In genomic region chr10:127184582-127184981, GRCh38 we compare ENCODE assay signal across 29 cellular contexts. TPM values are rescaled to one million over a fixed set of nuclear protein-coding genes. Genes with fewer than 3 reads are reported as not detected.
"Had no signal": no experiment of that assay in that cellular context is flagged by ENCODE, and none has a peak within 500 bp of the region (broad histone marks: within the 10 kb centered on the region; RNA-seq: fewer than 3 reads in every experiment).

No MANE protein-coding gene starts in this region.

- DNase-seq: stimulated activated CD4-positive, alpha-beta T cell treated with anti-CD3 and anti-CD28 coated beads, Interleukin-2, amount 100 ng/mL, for 48 hours; stimulated activated CD4-positive, alpha-beta T cell treated with anti-CD3 and anti-CD28 coated beads, Interleukin-4, amount 100 ng/mL, for 1 hour; stimulated activated CD4-positive, alpha-beta T cell treated with anti-CD3 and anti-CD28 coated beads, Interleukin-4, amount 100 ng/mL, for 24 hours; stimulated activated CD4-positive, alpha-beta T cell treated with anti-CD3 and anti-CD28 coated beads, Interleukin-4, amount 100 ng/mL, for 4 hours; stimulated activated CD8-positive, alpha-beta memory T cell treated with anti-CD3 and anti-CD28 coated beads, Interleukin-4, amount 100 ng/mL, for 48 hours; stimulated activated naive B cell treated with anti-CD40 and anti-IgM and Interleukin-4, amounts not matched to agents 10 μg/mL and 1 μg/mL and 100 μg/mL, for 72 hours; stimulated activated naive CD4-positive, alpha-beta T cell; stimulated activated naive CD4-positive, alpha-beta T cell treated with Interleukin-2 at 50 U/mL for 16 hours; stimulated activated naive CD8-positive, alpha-beta T cell treated with anti-CD3 and anti-CD28 coated beads, Interleukin-15, amount 100 ng/mL, for 72 hours; stimulated activated naive CD8-positive, alpha-beta T cell treated with anti-CD3 and anti-CD28 coated beads, Interleukin-15, Interleukin-2, amounts not matched to agents 100 U/mL and 50 U/mL, for 24 hours; stomach; substantia nigra; testis; thyroid gland; tibial artery; transverse colon; trophoblast cell; upper lobe of left lung; upper lobe of right lung; uterus had no signal

- H3K4me1 ChIP-seq: stomach, suprapubic skin, testis, thyroid gland, tibial artery, transverse colon, upper lobe of left lung, upper lobe of right lung, uterus, vagina had no signal

- H3K27ac ChIP-seq: stomach, suprapubic skin, testis, thoracic aorta, thyroid gland, tibial artery, tibial nerve, transverse colon, upper lobe of left lung, upper lobe of right lung, uterus, vagina had no signal

- H3K9me3 Mint-ChIP-seq: stimulated activated naive CD8-positive, alpha-beta T cell treated with anti-CD3 and anti-CD28 coated beads, Interleukin-15, Interleukin-2, amounts not matched to agents 100 ng/mL and 50 ng/mL, for 24 hours; type B pancreatic cell had no signal

- H3K36me3 Mint-ChIP-seq: stimulated activated effector memory CD8-positive, alpha-beta T cell treated with anti-CD3 and anti-CD28 coated beads, Interleukin-12 subunit alpha, Interleukin-12 subunit beta, amount 100 ng/mL, for 72 hours; stimulated activated memory B cell treated with anti-CD40 and anti-IgM and Interleukin-4, amounts not matched to agents 10 μg/mL and 1 μg/mL and 100 μg/mL, for 72 hours; stimulated activated naive B cell treated with anti-CD40 and anti-IgM and Interleukin-4, amounts not matched to agents 10 μg/mL and 1 μg/mL and 100 μg/mL, for 72 hours had no signal

- ATAC-seq: stimulated activated effector memory CD8-positive, alpha-beta T cell treated with anti-CD3 and anti-CD28 coated beads, Interleukin-12 subunit alpha, Interleukin-12 subunit beta, amount 100 ng/mL, for 72 hours; stimulated activated memory B cell treated with anti-CD40 and anti-IgM and Interleukin-4, amounts not matched to agents 10 μg/mL and 1 μg/mL and 100 μg/mL, for 72 hours; stimulated activated naive B cell treated with anti-CD40 and anti-IgM and Interleukin-4, amounts not matched to agents 10 μg/mL and 1 μg/mL and 100 μg/mL, for 72 hours; stimulated activated naive CD8-positive, alpha-beta T cell treated with anti-CD3 and anti-CD28 coated beads, Interleukin-15, amount 100 ng/mL, for 72 hours; stimulated activated naive CD8-positive, alpha-beta T cell treated with anti-CD3 and anti-CD28 coated beads, Interleukin-15, Interleukin-2, amounts not matched to agents 100 U/mL and 50 U/mL, for 24 hours; upper lobe of right lung had no signal

- H3K27me3 Mint-ChIP-seq: stimulated activated memory B cell treated with anti-CD40 and anti-IgM and Interleukin-4, amounts not matched to agents 10 μg/mL and 1 μg/mL and 100 μg/mL, for 72 hours; stimulated activated naive B cell treated with anti-CD40 and anti-IgM and Interleukin-4, amounts not matched to agents 10 μg/mL and 1 μg/mL and 100 μg/mL, for 72 hours; type B pancreatic cell had no signal

- H3K27me3 ChIP-seq: stomach, suprapubic skin, testis, thyroid gland, tibial artery, tibial nerve, transverse colon, upper lobe of left lung, upper lobe of right lung, uterus, vagina had no signal

- H3K4me3 Mint-ChIP-seq: stimulated activated effector memory CD8-positive, alpha-beta T cell treated with anti-CD3 and anti-CD28 coated beads, Interleukin-12 subunit alpha, Interleukin-12 subunit beta, amount 100 ng/mL, for 72 hours; stimulated activated memory B cell treated with anti-CD40 and anti-IgM and Interleukin-4, amounts not matched to agents 10 μg/mL and 1 μg/mL and 100 μg/mL, for 72 hours; stimulated activated naive B cell treated with anti-CD40 and anti-IgM and Interleukin-4, amounts not matched to agents 10 μg/mL and 1 μg/mL and 100 μg/mL, for 72 hours; stimulated activated naive CD8-positive, alpha-beta T cell treated with anti-CD3 and anti-CD28 coated beads, Interleukin-15, amount 100 ng/mL, for 72 hours; stimulated activated naive CD8-positive, alpha-beta T cell treated with anti-CD3 and anti-CD28 coated beads, Interleukin-15, Interleukin-2, amounts not matched to agents 100 ng/mL and 50 ng/mL, for 24 hours; type B pancreatic cell had no signal

- H3K27ac Mint-ChIP-seq: stimulated activated effector memory CD8-positive, alpha-beta T cell treated with anti-CD3 and anti-CD28 coated beads, Interleukin-12 subunit alpha, Interleukin-12 subunit beta, amount 100 ng/mL, for 72 hours; stimulated activated memory B cell treated with anti-CD40 and anti-IgM and Interleukin-4, amounts not matched to agents 10 μg/mL and 1 μg/mL and 100 μg/mL, for 72 hours; stimulated activated naive B cell treated with anti-CD40 and anti-IgM and Interleukin-4, amounts not matched to agents 10 μg/mL and 1 μg/mL and 100 μg/mL, for 72 hours; stimulated activated naive CD8-positive, alpha-beta T cell treated with anti-CD3 and anti-CD28 coated beads, Interleukin-15, amount 100 ng/mL, for 72 hours; stimulated activated naive CD8-positive, alpha-beta T cell treated with anti-CD3 and anti-CD28 coated beads, Interleukin-15, Interleukin-2, amounts not matched to agents 100 ng/mL and 50 ng/mL, for 24 hours; type B pancreatic cell had no signal

- H3K9me3 ChIP-seq: stomach, suprapubic skin, testis, thoracic aorta, thyroid gland, tibial artery, tibial nerve, transverse colon, upper lobe of left lung, upper lobe of right lung, uterus, vagina had no signal

- H3K4me1 Mint-ChIP-seq: stimulated activated effector memory CD8-positive, alpha-beta T cell treated with anti-CD3 and anti-CD28 coated beads, Interleukin-12 subunit alpha, Interleukin-12 subunit beta, amount 100 ng/mL, for 72 hours; stimulated activated memory B cell treated with anti-CD40 and anti-IgM and Interleukin-4, amounts not matched to agents 10 μg/mL and 1 μg/mL and 100 μg/mL, for 72 hours; stimulated activated naive B cell treated with anti-CD40 and anti-IgM and Interleukin-4, amounts not matched to agents 10 μg/mL and 1 μg/mL and 100 μg/mL, for 72 hours; stimulated activated naive CD8-positive, alpha-beta T cell treated with anti-CD3 and anti-CD28 coated beads, Interleukin-15, amount 100 ng/mL, for 72 hours had no signal

- H3K4me3 ChIP-seq: stomach, suprapubic skin, testis, thoracic aorta, thyroid gland, tibial artery, tibial nerve, transverse colon, upper lobe of left lung, upper lobe of right lung, uterus, vagina had no signal

RNA-seq across cellular contexts. Expression of gene INSYN2A, which starts 11.8 kb away (rescaled TPM):
- total RNA-seq: subcutaneous adipose tissue had no signal
